In genomic region chr7:123718773-123719480, GRCh38 we compare ENCODE assay signal across 1 cellular context.
TF ChIP-seq lines count a peak whose summit lies in the region.

No MANE protein-coding gene starts in this region.

TF ChIP-seq in WTC11, 78 proteins besides CTCF, POLR2A, EP300 and RAD21 (continued from another document):
- TF ChIP-seq ZNF425 (CRISPR knock-in tag; conservative IDR thresholded peaks at IDR 0.05), result no peak
- no peak for TF ChIP-seq JUN (CRISPR knock-in tag; IDR thresholded peaks at IDR 0.05)
- TF ChIP-seq TEAD1 (CRISPR knock-in tag; IDR thresholded peaks at IDR 0.05), result no peak
- no peak for TF ChIP-seq ZNF219 (CRISPR knock-in tag; IDR thresholded peaks at IDR 0.05; ENCODE audit: borderline replicate concordance)
- TF ChIP-seq, protein P1, sequence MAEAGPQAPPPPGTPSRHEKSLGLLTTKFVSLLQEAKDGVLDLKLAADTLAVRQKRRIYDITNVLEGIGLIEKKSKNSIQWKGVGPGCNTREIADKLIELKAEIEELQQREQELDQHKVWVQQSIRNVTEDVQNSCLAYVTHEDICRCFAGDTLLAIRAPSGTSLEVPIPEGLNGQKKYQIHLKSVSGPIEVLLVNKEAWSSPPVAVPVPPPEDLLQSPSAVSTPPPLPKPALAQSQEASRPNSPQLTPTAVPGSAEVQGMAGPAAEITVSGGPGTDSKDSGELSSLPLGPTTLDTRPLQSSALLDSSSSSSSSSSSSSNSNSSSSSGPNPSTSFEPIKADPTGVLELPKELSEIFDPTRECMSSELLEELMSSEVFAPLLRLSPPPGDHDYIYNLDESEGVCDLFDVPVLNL (CRISPR knock-in tag; IDR thresholded peaks at IDR 0.05; ENCODE audit: borderline replicate concordance, low read depth), result no peak
- TF ChIP-seq, protein P2, sequence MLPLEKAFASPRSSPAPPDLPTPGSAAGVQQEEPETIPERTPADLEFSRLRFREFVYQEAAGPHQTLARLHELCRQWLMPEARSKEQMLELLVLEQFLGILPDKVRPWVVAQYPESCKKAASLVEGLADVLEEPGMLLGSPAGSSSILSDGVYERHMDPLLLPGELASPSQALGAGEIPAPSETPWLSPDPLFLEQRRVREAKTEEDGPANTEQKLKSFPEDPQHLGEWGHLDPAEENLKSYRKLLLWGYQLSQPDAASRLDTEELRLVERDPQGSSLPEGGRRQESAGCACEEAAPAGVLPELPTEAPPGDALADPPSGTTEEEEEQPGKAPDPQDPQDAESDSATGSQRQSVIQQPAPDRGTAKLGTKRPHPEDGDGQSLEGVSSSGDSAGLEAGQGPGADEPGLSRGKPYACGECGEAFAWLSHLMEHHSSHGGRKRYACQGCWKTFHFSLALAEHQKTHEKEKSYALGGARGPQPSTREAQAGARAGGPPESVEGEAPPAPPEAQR (CRISPR knock-in tag; IDR thresholded peaks at IDR 0.05), result no peak
- TF ChIP-seq, protein P3, sequence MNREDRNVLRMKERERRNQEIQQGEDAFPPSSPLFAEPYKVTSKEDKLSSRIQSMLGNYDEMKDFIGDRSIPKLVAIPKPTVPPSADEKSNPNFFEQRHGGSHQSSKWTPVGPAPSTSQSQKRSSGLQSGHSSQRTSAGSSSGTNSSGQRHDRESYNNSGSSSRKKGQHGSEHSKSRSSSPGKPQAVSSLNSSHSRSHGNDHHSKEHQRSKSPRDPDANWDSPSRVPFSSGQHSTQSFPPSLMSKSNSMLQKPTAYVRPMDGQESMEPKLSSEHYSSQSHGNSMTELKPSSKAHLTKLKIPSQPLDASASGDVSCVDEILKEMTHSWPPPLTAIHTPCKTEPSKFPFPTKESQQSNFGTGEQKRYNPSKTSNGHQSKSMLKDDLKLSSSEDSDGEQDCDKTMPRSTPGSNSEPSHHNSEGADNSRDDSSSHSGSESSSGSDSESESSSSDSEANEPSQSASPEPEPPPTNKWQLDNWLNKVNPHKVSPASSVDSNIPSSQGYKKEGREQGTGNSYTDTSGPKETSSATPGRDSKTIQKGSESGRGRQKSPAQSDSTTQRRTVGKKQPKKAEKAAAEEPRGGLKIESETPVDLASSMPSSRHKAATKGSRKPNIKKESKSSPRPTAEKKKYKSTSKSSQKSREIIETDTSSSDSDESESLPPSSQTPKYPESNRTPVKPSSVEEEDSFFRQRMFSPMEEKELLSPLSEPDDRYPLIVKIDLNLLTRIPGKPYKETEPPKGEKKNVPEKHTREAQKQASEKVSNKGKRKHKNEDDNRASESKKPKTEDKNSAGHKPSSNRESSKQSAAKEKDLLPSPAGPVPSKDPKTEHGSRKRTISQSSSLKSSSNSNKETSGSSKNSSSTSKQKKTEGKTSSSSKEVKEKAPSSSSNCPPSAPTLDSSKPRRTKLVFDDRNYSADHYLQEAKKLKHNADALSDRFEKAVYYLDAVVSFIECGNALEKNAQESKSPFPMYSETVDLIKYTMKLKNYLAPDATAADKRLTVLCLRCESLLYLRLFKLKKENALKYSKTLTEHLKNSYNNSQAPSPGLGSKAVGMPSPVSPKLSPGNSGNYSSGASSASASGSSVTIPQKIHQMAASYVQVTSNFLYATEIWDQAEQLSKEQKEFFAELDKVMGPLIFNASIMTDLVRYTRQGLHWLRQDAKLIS (CRISPR knock-in tag; IDR thresholded peaks at IDR 0.05; ENCODE audit: borderline replicate concordance), result no peak
- TF ChIP-seq HMGXB4 (CRISPR knock-in tag; IDR thresholded peaks at IDR 0.05), result no peak
- TF ChIP-seq CREM (CRISPR knock-in tag; IDR thresholded peaks at IDR 0.05), result no peak
